In genomic region chr15:66293419-66294156, GRCh38 we compare ENCODE assay signal across 8 cellular contexts. TPM values are rescaled to one million over a fixed set of nuclear protein-coding genes. Genes with fewer than 3 reads are reported as not detected.
A peak's percentile ranks its signal among the peaks of the same experiment; 100 is the strongest.
DNase-seq lines count a peak whose midpoint lies in the region; ATAC-seq and TF ChIP-seq lines count a peak whose summit lies in the region.

Gene DIS3L (plus strand): TSS chr15:66293568. CDS start chr15:66293597, 29 bp downstream.

- peaks cover 8% of the 10 kb centered on the region for H3K27me3 Mint-ChIP-seq in activated naive CD4-positive, alpha-beta T cell treated with anti-CD3 and anti-CD28 coated beads, Interleukin-2, amount 10 ng/mL, durations not matched to agents 7 days and 5 days

- H3K27ac ChIP-seq in SK-N-MC (peak within 1 kb of the TSS; percentile 76), ovary (peak within 1 kb of the TSS; percentile 87 to 95), thyroid gland (peak within 1 kb of the TSS; percentile 77 to 92 (median 91))

- H3K27ac Mint-ChIP-seq in activated naive CD4-positive, alpha-beta T cell treated with anti-CD3 and anti-CD28 coated beads, Interleukin-2, amount 10 ng/mL, durations not matched to agents 7 days and 5 days: peak within 1 kb of the TSS; percentile 95

- no peak for TF ChIP-seq EP300 in ovary (IDR thresholded peaks at IDR 0.05)

- no peak for TF ChIP-seq CTCF in ovary (IDR thresholded peaks at IDR 0.05)
- TF ChIP-seq CTCF in thyroid gland (IDR thresholded peaks at IDR 0.05): peak in 2 of 6 experiments; percentile 1 to 7

- no peaks in the 10 kb centered on the region for H3K9me3 ChIP-seq in SK-N-MC (ENCODE audit: low read depth, low read length)
- H3K9me3 ChIP-seq in ovary: no peaks in the 10 kb centered on the region
- no peaks in the 10 kb centered on the region for H3K9me3 ChIP-seq in thyroid gland

- 0 to 1% (median 1%) methylated on average over 18 to 92 of the region's 92 CpGs for WGBS in ovary, 3 donors
- 0 to 1% methylated on average over 2 to 19 of the region's 92 CpGs for WGBS in thyroid gland, 2 donors

- H3K4me1 Mint-ChIP-seq in activated naive CD4-positive, alpha-beta T cell treated with anti-CD3 and anti-CD28 coated beads, Interleukin-2, amount 10 ng/mL, durations not matched to agents 7 days and 5 days: peaks cover 53% of the 10 kb centered on the region

- peaks cover 20% of the 10 kb centered on the region for H3K36me3 Mint-ChIP-seq in activated naive CD4-positive, alpha-beta T cell treated with anti-CD3 and anti-CD28 coated beads, Interleukin-2, amount 10 ng/mL, durations not matched to agents 7 days and 5 days

- peak; percentile 66 for ATAC-seq in GM19455 (IDR thresholded peaks at IDR 0.05; ENCODE audit: unreplicated experiment)

- no peaks in the 10 kb centered on the region for H3K36me3 ChIP-seq in SK-N-MC (ENCODE audit: insufficient read depth, low read length)
- H3K36me3 ChIP-seq in ovary: no peaks in the 10 kb centered on the region
- no peaks in the 10 kb centered on the region for H3K36me3 ChIP-seq in thyroid gland

- H3K4me1 ChIP-seq in ovary (ENCODE audit: insufficient read depth): peaks cover 5% of the 10 kb centered on the region
- H3K4me1 ChIP-seq in thyroid gland: peaks cover 20% of the 10 kb centered on the region in 2 donors

- intact Hi-C loops in ovary (cut with DNase I) (loop anchor here in 1 of 4 donors (5.0 kb wide), 1 partner anchor 461 kb away; no protein-coding TSS in a partner anchor), thyroid gland (cut with DNase I) (no loop called here)

- peak within 1 kb of the TSS; percentile 83 for H3K4me3 Mint-ChIP-seq in activated naive CD4-positive, alpha-beta T cell treated with anti-CD3 and anti-CD28 coated beads, Interleukin-2, amount 10 ng/mL, durations not matched to agents 7 days and 5 days

- peak within 1 kb of the TSS; percentile 85 for H3K9ac ChIP-seq in SK-N-MC (ENCODE audit: insufficient read length)

- DNase-seq in CMK (ENCODE audit: low read depth): peak; percentile 47
- peak; percentile 39 for DNase-seq in HPDE6-E6E7 (ENCODE audit: extremely low spot score)
- no peak for DNase-seq in SK-N-MC (ENCODE audit: low read depth, low spot score)
- peak; percentile 73 for DNase-seq in activated naive CD4-positive, alpha-beta T cell treated with anti-CD3 and anti-CD28 coated beads, Interleukin-2, amount 10 ng/mL, durations not matched to agents 7 days and 5 days
- DNase-seq in glomerular visceral epithelial cell (ENCODE audit: extremely low spot score): peak; percentile 58
- peak; percentile 46 to 72 (median 56) for DNase-seq in ovary
- DNase-seq in thyroid gland: peak; percentile 61 to 65

- H3K9me3 Mint-ChIP-seq in activated naive CD4-positive, alpha-beta T cell treated with anti-CD3 and anti-CD28 coated beads, Interleukin-2, amount 10 ng/mL, durations not matched to agents 7 days and 5 days: no peaks in the 10 kb centered on the region

- TF ChIP-seq POLR2A in ovary (IDR thresholded peaks at IDR 0.05) (no peak), thyroid gland (IDR thresholded peaks at IDR 0.05) (peak; percentile 17 to 65)

- peak within 1 kb of the TSS; percentile 84 for H3K4me3 ChIP-seq in SK-N-MC
- peak within 1 kb of the TSS; percentile 65 for H3K4me3 ChIP-seq in ovary
- peak within 1 kb of the TSS; percentile 54 to 68 (median 66) for H3K4me3 ChIP-seq in thyroid gland (replicated peaks in 1 of 3)

- CTCF ChIA-PET in activated naive CD4-positive, alpha-beta T cell treated with anti-CD3 and anti-CD28 coated beads, Interleukin-2, amount 10 ng/mL, durations not matched to agents 7 days and 5 days (lab: Charles Lee): interaction anchor here (2.2 kb wide), 2 partner anchors 204 to 205 kb away, joined by 7 to 9 read pairs; partner anchors contain the start of gene SNAPC5

- H3K27me3 ChIP-seq in ovary (no peaks in the 10 kb centered on the region), thyroid gland (no peaks in the 10 kb centered on the region)

RNA-seq across cellular contexts. Expression of gene DIS3L, which starts in this region (rescaled TPM):
- total RNA-seq in ovary (10 to 100 TPM; 23.4 to 39.6 (median 31.9) TPM), thyroid gland (10 to 100 TPM; 20.8 to 49.8 (median 37.8) TPM)
- polyA plus RNA-seq in ovary: 10 to 100 TPM; 19.6 to 54.6 TPM
